1 cellular context compared by ENCODE assay signal in the genomic region with DNA sequence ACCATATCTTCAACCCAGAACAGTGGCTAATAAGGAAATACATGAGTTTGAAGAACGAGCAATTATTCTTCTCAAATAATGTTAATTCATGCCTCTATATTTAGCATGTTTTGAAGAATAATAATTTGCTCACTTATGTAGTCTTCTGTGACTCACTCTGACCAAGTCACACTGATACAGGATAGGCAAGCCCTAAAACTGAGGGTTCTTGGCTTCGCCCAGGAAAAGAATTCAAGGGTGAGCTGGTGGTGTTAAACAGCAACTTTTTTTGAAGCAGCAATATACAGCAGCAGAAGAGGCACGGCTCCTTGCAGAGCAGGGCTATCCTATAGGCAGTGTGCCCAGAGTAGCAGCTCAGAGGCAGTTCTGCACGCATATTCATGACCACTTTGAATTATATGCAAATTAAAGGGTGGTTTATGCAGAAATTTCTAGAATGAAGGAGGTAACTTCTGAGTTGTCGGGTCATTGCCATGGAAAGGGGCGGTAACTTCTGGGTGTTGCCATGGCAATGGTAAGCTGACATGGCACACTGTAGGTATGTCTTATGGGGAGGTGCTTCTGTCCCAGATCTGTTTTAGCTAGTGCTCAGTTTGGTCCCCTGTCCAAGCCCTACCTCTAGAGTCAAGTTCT.
TF ChIP-seq lines count a peak whose summit lies in the region.

No MANE protein-coding gene starts in this region.

TF ChIP-seq in A549, 52 proteins besides CTCF, POLR2A, EP300 and RAD21 (continued from another document):
- TF ChIP-seq, protein P1, sequence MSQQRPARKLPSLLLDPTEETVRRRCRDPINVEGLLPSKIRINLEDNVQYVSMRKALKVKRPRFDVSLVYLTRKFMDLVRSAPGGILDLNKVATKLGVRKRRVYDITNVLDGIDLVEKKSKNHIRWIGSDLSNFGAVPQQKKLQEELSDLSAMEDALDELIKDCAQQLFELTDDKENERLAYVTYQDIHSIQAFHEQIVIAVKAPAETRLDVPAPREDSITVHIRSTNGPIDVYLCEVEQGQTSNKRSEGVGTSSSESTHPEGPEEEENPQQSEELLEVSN (IDR thresholded peaks at IDR 0.05; ENCODE audit: borderline replicate concordance, low read depth), result no peak
